In genomic region chr5:173290477-173291131, GRCh38 we compare ENCODE assay signal across 16 cellular contexts. TPM values are rescaled to one million over a fixed set of nuclear protein-coding genes. Genes with fewer than 3 reads are reported as not detected.
DNase-seq lines count a peak whose midpoint lies in the region; ATAC-seq and TF ChIP-seq lines count a peak whose summit lies in the region.
"Had no signal": no experiment of that assay in that cellular context is flagged by ENCODE, and none has a peak within 500 bp of the region (broad histone marks: within the 10 kb centered on the region; RNA-seq: fewer than 3 reads in every experiment).

No MANE protein-coding gene starts in this region.

- H3K4me3 Mint-ChIP-seq in neural progenitor cell: peak overlapping the region; percentile 48

- POLR2A ChIA-PET in RWPE1 (lab: Yijun Ruan, JAX; ENCODE audit: low non-redundant PET): no interaction called here

- H3K27me3 Mint-ChIP-seq in neural progenitor cell (ENCODE audit: insufficient read depth, low read depth): peaks cover 24% of the 10 kb centered on the region

- H3K79me2 ChIP-seq in neural progenitor cell (ENCODE audit: low read depth): no peaks in the 10 kb centered on the region

- H3K4me3 ChIP-seq in gastroesophageal sphincter: no peak overlapping the region
- H3K4me3 ChIP-seq in neural progenitor cell: no peak overlapping the region
- H3K4me3 ChIP-seq: BLaER1, psoas muscle, testis had no signal

- peaks cover 35% of the 10 kb centered on the region for H3F3A ChIP-seq in neural progenitor cell (ENCODE audit: low read depth)

- no peak for TF ChIP-seq POLR2A in gastroesophageal sphincter (IDR thresholded peaks at IDR 0.05)

- peak overlapping the region in 1 of 4 donors; percentile 52 for H3K27ac ChIP-seq in gastroesophageal sphincter
- peak overlapping the region; percentile 36 for H3K27ac ChIP-seq in neural progenitor cell
- no peak overlapping the region for H3K27ac ChIP-seq in RWPE1
- H3K27ac ChIP-seq: BLaER1, psoas muscle, testis had no signal

- H3K9me3 ChIP-seq in gastroesophageal sphincter (no peaks in the 10 kb centered on the region), neural progenitor cell (ENCODE audit: low read depth) (no peaks in the 10 kb centered on the region)
- H3K9me3 ChIP-seq: BLaER1, psoas muscle, testis had no signal

- H3K4me1 Mint-ChIP-seq in neural progenitor cell: peaks cover 41% of the 10 kb centered on the region

- CTCF ChIA-PET in RWPE1 (lab: Yijun Ruan, JAX): interaction anchor here (0.6 to 1.2 kb wide), 2 partner anchors 41 to 103 kb away, joined by 4 to 6 read pairs; no protein-coding TSS in a partner anchor

- H3K27ac Mint-ChIP-seq in neural progenitor cell: no peak overlapping the region

- H3K9me3 Mint-ChIP-seq in neural progenitor cell: no peaks in the 10 kb centered on the region

- DNase-seq in NCI-H1105 (lab: John Stamatoyannopoulos, UW) (peak; percentile 20), SK-MEL-5 (ENCODE audit: low read depth, low spot score) (peak; percentile 11), neural progenitor cell (ENCODE audit: low spot score) (peak; percentile 49), G401 (ENCODE audit: low spot score) (no peak), NCI-H446 (lab: John Stamatoyannopoulos, UW) (no peak), RWPE1 (ENCODE audit: low spot score) (no peak)
- DNase-seq in activated CD4-positive, alpha-beta T cell treated with anti-CD3 and anti-CD28 coated beads for 4 hours: no peak
- DNase-seq: activated effector memory CD4-positive, alpha-beta T cell treated with anti-CD3 and anti-CD28 coated beads, Interleukin-2, amount 50 U/mL, for 16 hours; NCI-H2081 treated with DMSO at 0.1 percent for 48 hours; NK-92 treated with Interleukin-12 subunit alpha and Interleukin-12 subunit beta, amount 100 ng/mL, for 24 hours; psoas muscle; testis had no signal

- in situ Hi-C loops in SK-MEL-5 (cut with HindIII; ENCODE audit: low pct_unique_long_range_greater_than_20kb, low sequenced_read_pairs) (no loop called here), G401 (cut with HindIII; ENCODE audit: low sequenced_read_pairs) (no loop called here)

- H3K36me3 ChIP-seq in gastroesophageal sphincter (no peaks in the 10 kb centered on the region), neural progenitor cell (no peaks in the 10 kb centered on the region)
- H3K36me3 ChIP-seq: BLaER1 had no signal

- WGBS in gastroesophageal sphincter (ENCODE audit: low coverage in 1 of 2), 2 donors: 13 to 18% methylated on average over 4 to 5 of the region's 12 CpGs

- H3K4me1 ChIP-seq in gastroesophageal sphincter (peaks cover 0 to 18% (median 9%) of the 10 kb centered on the region in 3 donors), neural progenitor cell (peaks cover 50% of the 10 kb centered on the region)
- H3K4me1 ChIP-seq: psoas muscle had no signal

- TF ChIP-seq EP300 in gastroesophageal sphincter (IDR thresholded peaks at IDR 0.05): no peak

- H3K27me3 ChIP-seq in gastroesophageal sphincter (peaks cover 61% of the 10 kb centered on the region), neural progenitor cell (no peaks in the 10 kb centered on the region)
- H3K27me3 ChIP-seq: testis had no signal

- no peak overlapping the region for H3K9ac ChIP-seq in neural progenitor cell
- H3K9ac ChIP-seq: BLaER1 had no signal

- H2AFZ ChIP-seq in neural progenitor cell (replicated peaks): no peak overlapping the region

- H3K4me2 ChIP-seq in neural progenitor cell: no peak overlapping the region
- H3K4me2 ChIP-seq: BLaER1 had no signal

- TF ChIP-seq CTCF in gastroesophageal sphincter (IDR thresholded peaks at IDR 0.05) (no peak), neural progenitor cell (IDR thresholded peaks at IDR 0.05) (no peak), RWPE1 (conservative IDR thresholded peaks at IDR 0.05; ENCODE audit: low read depth) (no peak)

- peak; percentile 29 for ATAC-seq in gastroesophageal sphincter
- ATAC-seq: psoas muscle had no signal

- no peaks in the 10 kb centered on the region for H3K36me3 Mint-ChIP-seq in neural progenitor cell

- H4K20me1 ChIP-seq in neural progenitor cell (ENCODE audit: low read depth): no peaks in the 10 kb centered on the region
- H4K20me1 ChIP-seq: BLaER1 had no signal

RNA-seq across cellular contexts. Expression of gene STC2, which starts 37.6 kb away (rescaled TPM):
- 0.13 and 0.43 TPM in 2 replicates for total RNA-seq in SK-MEL-5 (2014; rRNA removed; shearing (Covaris generic))
- polyA plus RNA-seq in SK-MEL-5 (2015; cell fraction: cytosol; rRNA removed): 0.04 and 0.09 TPM in 2 replicates
- 0.22 TPM in 1 of 2 replicates, not detected in the other for polyA plus RNA-seq in SK-MEL-5 (2015; cell fraction: nucleus; rRNA removed)
- total RNA-seq in gastroesophageal sphincter: 100 to 1,000 TPM in 2 of 4 donors, 10 to 100 TPM in 2; 34.1 to 116 (median 84.6) TPM
- 25.3 and 39.5 TPM in 2 replicates for total RNA-seq in neural progenitor cell (ENCODE audit: low replicate concordance)
- 0.03 and 1.1 TPM in 2 replicates for total RNA-seq in G401 (2014; rRNA removed; shearing (Covaris generic))

RNA-seq across cellular contexts. Expression of gene NKX2-5, which starts 55.6 kb away (rescaled TPM):
- total RNA-seq in SK-MEL-5 (2014; rRNA removed; shearing (Covaris generic)): not detected in 2 replicates
- polyA plus RNA-seq in SK-MEL-5 (2015; cell fraction: cytosol; rRNA removed): not detected in 2 replicates
- not detected in 2 replicates for polyA plus RNA-seq in SK-MEL-5 (2015; cell fraction: nucleus; rRNA removed)
- total RNA-seq in gastroesophageal sphincter (not detected), neural progenitor cell (ENCODE audit: low replicate concordance) (not detected in 2 replicates)
- not detected in 2 replicates for total RNA-seq in G401 (2014; rRNA removed; shearing (Covaris generic))
- total RNA-seq: LHCN-M2, mononuclear cell had no signal
- polyA plus RNA-seq: psoas muscle had no signal

Comparison
In these comparisons a context has a peak if more than half of its experiments do, and no peak if none do; other contexts are left out.
1. DNase-seq: peak in NCI-H1105 (single experiment), SK-MEL-5 (single experiment) and neural progenitor cell (single experiment); none in activated CD4-positive, alpha-beta T cell treated with anti-CD3 and anti-CD28 coated beads for 4 hours (0 of 2), G401 (single experiment), NCI-H446 (0 of 2) and RWPE1 (single experiment).
2. RNA of gene STC2, which starts 37.6 kb away (total RNA-seq): 34.1 to 116 TPM in gastroesophageal sphincter and 25.3 to 39.5 TPM in neural progenitor cell; 0.13 to 0.43 TPM in SK-MEL-5 and 0.03 to 1.1 TPM in G401; every median in the first group is over 10 times any median in the second.